16 cellular contexts compared by ENCODE assay signal in genomic region chr12:185197-185955, GRCh38. TPM values are rescaled to one million over a fixed set of nuclear protein-coding genes. Genes with fewer than 3 reads are reported as not detected.
"Had no signal": no experiment of that assay in that cellular context is flagged by ENCODE, and none has a peak within 500 bp of the region (broad histone marks: within the 10 kb centered on the region; RNA-seq: fewer than 3 reads in every experiment).

No MANE protein-coding gene starts in this region.

- ATAC-seq: heart right ventricle had no signal

- H3K27ac ChIP-seq: gastrocnemius medialis, neutrophil, skin epidermis, transverse colon, vagina had no signal

- H3K4me3 Mint-ChIP-seq: activated CD4-positive, alpha-beta T cell treated with anti-CD3 and anti-CD28 coated beads, Interleukin-2, amount 10 ng/mL, durations not matched to agents 7 days and 5 days had no signal

- H3K9me3 ChIP-seq: gastrocnemius medialis, heart right ventricle, neutrophil, transverse colon, vagina had no signal

- H3K36me3 Mint-ChIP-seq: naive B cell had no signal

- DNase-seq: activated CD4-positive, alpha-beta T cell treated with anti-CD3 and anti-CD28 coated beads, Interleukin-2, amount 10 ng/mL, durations not matched to agents 7 days and 5 days; activated CD8-positive, alpha-beta memory T cell treated with anti-CD3 and anti-CD28 coated beads for 24 hours; anterior cingulate cortex; gastrocnemius medialis; heart right ventricle; naive B cell; stimulated activated CD4-positive, alpha-beta T cell treated with anti-CD3 and anti-CD28 coated beads, Interleukin-15, amount 100 ng/mL, for 24 hours; stimulated activated CD4-positive, alpha-beta T cell treated with anti-CD3 and anti-CD28 coated beads, Interleukin-4, amount 100 ng/mL, for 1 hour; stimulated activated naive CD4-positive, alpha-beta T cell; transverse colon had no signal

- H3K4me3 ChIP-seq: gastrocnemius medialis, heart right ventricle, skin epidermis, transverse colon, vagina had no signal

- H3K9me3 Mint-ChIP-seq: activated CD4-positive, alpha-beta T cell treated with anti-CD3 and anti-CD28 coated beads, Interleukin-2, amount 10 ng/mL, durations not matched to agents 7 days and 5 days had no signal

- H3K36me3 ChIP-seq: gastrocnemius medialis, heart right ventricle, neutrophil, transverse colon, vagina had no signal

- H3K27me3 ChIP-seq: heart right ventricle, transverse colon, vagina had no signal

RNA-seq across cellular contexts. Expression of gene SLC6A12, which starts 28.6 kb away (rescaled TPM):
- total RNA-seq: activated CD4-positive, alpha-beta T cell treated with anti-CD3 and anti-CD28 coated beads, Interleukin-2, amount 10 ng/mL, durations not matched to agents 7 days and 5 days; epithelial cell of proximal tubule; lung microvascular endothelial cell; T-helper 2 cell treated with Interferon-gamma antibody and Interleukin-4, amounts not matched to agents 100 ng/mL and 5 ng/mL, for 36 hours; vagina had no signal
